21 cellular contexts compared by ENCODE assay signal in genomic region chr11:46769636-46770221, GRCh38. TPM values are rescaled to one million over a fixed set of nuclear protein-coding genes. Genes with fewer than 3 reads are reported as not detected.
DNase-seq lines count a peak whose midpoint lies in the region; ATAC-seq, FAIRE-seq and TF ChIP-seq lines count a peak whose summit lies in the region.
"Had no signal": no experiment of that assay in that cellular context is flagged by ENCODE, and none has a peak within 500 bp of the region (broad histone marks: within the 10 kb centered on the region; RNA-seq: fewer than 3 reads in every experiment).

No MANE protein-coding gene starts in this region.

- H3K36me3 ChIP-seq in left lung (peaks cover 0 to 90% of the 10 kb centered on the region in 2 donors), upper lobe of right lung (peaks cover 73% of the 10 kb centered on the region)

- no peak overlapping the region for H3K4me3 ChIP-seq in left lung
- H3K4me3 ChIP-seq in upper lobe of right lung, result no peak overlapping the region
- H3K4me3 ChIP-seq: GM23338, HAP-1 had no signal

- no peaks in the 10 kb centered on the region for H3K4me1 ChIP-seq in left lung
- H3K4me1 ChIP-seq in upper lobe of right lung, result no peaks in the 10 kb centered on the region

- peaks cover 89% of the 10 kb centered on the region for H3K36me3 Mint-ChIP-seq in activated T-cell treated with anti-CD3 and anti-CD28 coated beads, Interleukin-2, amount 50 U/mL, for 24 hours (ENCODE audit: low read depth)
- H3K36me3 Mint-ChIP-seq in activated T-cell treated with anti-CD3 and anti-CD28 coated beads, Interleukin-2, amount 50 U/mL, for 72 hours (ENCODE audit: insufficient read depth in 2 of 2), result peaks cover 8 to 33% of the 10 kb centered on the region in 2 donors

- H3K27me3 Mint-ChIP-seq in activated T-cell treated with anti-CD3 and anti-CD28 coated beads, Interleukin-2, amount 50 U/mL, for 24 hours, result no peaks in the 10 kb centered on the region
- no peaks in the 10 kb centered on the region for H3K27me3 Mint-ChIP-seq in activated T-cell treated with anti-CD3 and anti-CD28 coated beads, Interleukin-2, amount 50 U/mL, for 72 hours (ENCODE audit: low read depth)
- H3K27me3 Mint-ChIP-seq: CD4-positive, alpha-beta memory T cell had no signal

- FAIRE-seq in GM19239 (lab: Jason Lieb, UNC), result no peak
- FAIRE-seq: GM12892 had no signal

- H3K4me3 Mint-ChIP-seq in activated T-cell treated with anti-CD3 and anti-CD28 coated beads, Interleukin-2, amount 50 U/mL, for 24 hours, result no peak overlapping the region
- H3K4me3 Mint-ChIP-seq in activated T-cell treated with anti-CD3 and anti-CD28 coated beads, Interleukin-2, amount 50 U/mL, for 72 hours, result no peak overlapping the region
- H3K4me3 Mint-ChIP-seq: CD4-positive, alpha-beta memory T cell; GM23338; HFFc6 had no signal

- no peak for TF ChIP-seq CTCF in left lung (IDR thresholded peaks at IDR 0.05)
- no peak for TF ChIP-seq CTCF in upper lobe of right lung (IDR thresholded peaks at IDR 0.05)

- H3K27me3 ChIP-seq in left lung (no peaks in the 10 kb centered on the region), upper lobe of right lung (no peaks in the 10 kb centered on the region)

- no peak for ATAC-seq in activated T-cell treated with anti-CD3 and anti-CD28 coated beads, Interleukin-2, amount 50 U/mL, for 72 hours (replicated peaks in 1 of 2)
- peak; percentile 83 for ATAC-seq in left lung
- ATAC-seq in upper lobe of right lung, result peak; percentile 50
- ATAC-seq in GM18867 (IDR thresholded peaks at IDR 0.05; ENCODE audit: unreplicated experiment), result no peak
- ATAC-seq: GM23338 had no signal

- H3K9me3 ChIP-seq in left lung (no peaks in the 10 kb centered on the region), upper lobe of right lung (no peaks in the 10 kb centered on the region)
- H3K9me3 ChIP-seq: HAP-1 had no signal

- H3K4me1 Mint-ChIP-seq in activated T-cell treated with anti-CD3 and anti-CD28 coated beads, Interleukin-2, amount 50 U/mL, for 24 hours (ENCODE audit: low read depth), result no peaks in the 10 kb centered on the region
- H3K4me1 Mint-ChIP-seq in activated T-cell treated with anti-CD3 and anti-CD28 coated beads, Interleukin-2, amount 50 U/mL, for 72 hours (ENCODE audit: low read depth), result no peaks in the 10 kb centered on the region
- H3K4me1 Mint-ChIP-seq: CD4-positive, alpha-beta memory T cell had no signal

- H3K27ac Mint-ChIP-seq in activated T-cell treated with anti-CD3 and anti-CD28 coated beads, Interleukin-2, amount 50 U/mL, for 24 hours, result peak overlapping the region; percentile 0
- H3K27ac Mint-ChIP-seq in activated T-cell treated with anti-CD3 and anti-CD28 coated beads, Interleukin-2, amount 50 U/mL, for 72 hours, result no peak overlapping the region
- H3K27ac Mint-ChIP-seq: GM23338, HFFc6 had no signal

- H3K27ac ChIP-seq in left lung (no peak overlapping the region), upper lobe of right lung (no peak overlapping the region)

- DNase-seq in activated T-cell treated with anti-CD3 and anti-CD28 coated beads, Interleukin-2, amount 50 U/mL, for 24 hours, result no peak
- DNase-seq in activated T-cell treated with anti-CD3 and anti-CD28 coated beads, Interleukin-2, amount 50 U/mL, for 72 hours, result no peak
- DNase-seq in left lung (no peak), upper lobe of right lung (no peak), GM19239 (ENCODE audit: insufficient read length, low spot score) (no peak)
- DNase-seq: C1 segment of cervical spinal cord; Calu3; CD4-positive, alpha-beta memory T cell; COR-L47; DMS53; DMS79 treated with DMSO at 0.1 percent for 48 hours; GF-D8; HFFc6 had no signal

- intact Hi-C loops in left lung (cut with DNase I), result no loop called here
- intact Hi-C loops in upper lobe of right lung (cut with DNase I), result no loop called here

- H3K9me3 Mint-ChIP-seq in activated T-cell treated with anti-CD3 and anti-CD28 coated beads, Interleukin-2, amount 50 U/mL, for 24 hours, result no peaks in the 10 kb centered on the region
- no peaks in the 10 kb centered on the region for H3K9me3 Mint-ChIP-seq in activated T-cell treated with anti-CD3 and anti-CD28 coated beads, Interleukin-2, amount 50 U/mL, for 72 hours
- H3K9me3 Mint-ChIP-seq: CD4-positive, alpha-beta memory T cell; GM23338; HFFc6 had no signal

RNA-seq across cellular contexts. Expression of gene F2, which starts 50.7 kb away (rescaled TPM):
- total RNA-seq in activated T-cell treated with anti-CD3 and anti-CD28 coated beads, Interleukin-2, amount 50 U/mL, for 72 hours, result not detected
- total RNA-seq in left lung (not detected), upper lobe of right lung (not detected)
- total RNA-seq: A172; A673; Calu3; CD4-positive, alpha-beta memory T cell; Daoy; G401; HFFc6 had no signal

Comparison
In these comparisons a context has a peak if more than half of its experiments do, and no peak if none do; other contexts are left out.
1. ATAC-seq: peak in left lung (single experiment) and upper lobe of right lung (single experiment); none in activated T-cell treated with anti-CD3 and anti-CD28 coated beads, Interleukin-2, amount 50 U/mL, for 72 hours (0 of 2) and GM18867 (single experiment).